ENCODE assay signal across 19 cellular contexts in the genomic region with DNA sequence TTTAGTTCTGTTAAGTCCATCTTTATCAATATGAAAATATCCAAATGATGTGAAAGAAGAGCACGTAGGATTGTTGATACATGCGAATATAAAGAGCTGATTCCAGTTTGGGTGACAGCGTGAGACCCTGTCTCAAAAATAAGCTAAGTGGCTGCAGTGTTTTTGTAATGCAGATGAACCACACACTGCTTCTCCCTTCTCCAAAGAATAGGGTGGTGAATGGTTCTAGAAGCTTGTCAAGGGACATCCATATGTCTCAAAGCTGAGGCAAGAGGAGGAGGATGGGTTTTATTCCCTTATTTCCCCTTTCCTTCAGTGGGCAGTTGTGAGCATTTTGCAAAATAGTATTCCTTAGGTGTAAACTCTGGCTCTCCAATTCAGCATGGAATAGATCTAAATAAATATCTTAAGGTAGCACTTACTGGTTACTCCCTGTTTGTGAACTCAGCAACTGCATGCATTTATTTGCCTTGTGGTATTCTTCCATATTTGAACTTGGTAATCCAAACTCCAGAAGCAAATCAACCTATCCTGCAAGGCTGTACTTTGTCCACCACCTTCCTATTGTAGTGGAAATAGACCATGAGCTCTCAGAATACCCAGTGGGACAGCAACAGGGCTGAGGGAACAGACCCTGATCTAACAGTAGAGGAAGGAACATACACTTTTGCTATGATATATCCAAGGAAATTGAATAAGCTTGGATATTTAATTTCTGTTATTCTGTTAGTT. TPM values are rescaled to one million over a fixed set of nuclear protein-coding genes. Genes with fewer than 3 reads are reported as not detected.
A peak's percentile ranks its signal among the peaks of the same experiment; 100 is the strongest.
DNase-seq lines count a peak whose midpoint lies in the region; ATAC-seq, FAIRE-seq and TF ChIP-seq lines count a peak whose summit lies in the region.
"Had no signal": no experiment of that assay in that cellular context is flagged by ENCODE, and none has a peak within 500 bp of the region (broad histone marks: within the 10 kb centered on the region; RNA-seq: fewer than 3 reads in every experiment).

No MANE protein-coding gene starts in this region.

- H3K4me1 Mint-ChIP-seq in natural killer cell (peaks cover 21 to 24% of the 10 kb centered on the region in 2 donors), WTC11 (peaks cover 17% of the 10 kb centered on the region)
- peaks cover 0 to 21% of the 10 kb centered on the region in 2 donors for H3K4me1 Mint-ChIP-seq in natural killer cell treated with Interleukin-12 subunit alpha and Interleukin-12 subunit beta and Interleukin-15 and Interleukin-18, amount 100 ng/mL, for 72 hours (ENCODE audit: low read depth in 2 of 2)

- H3K9me3 Mint-ChIP-seq in natural killer cell (no peaks in the 10 kb centered on the region), WTC11 (no peaks in the 10 kb centered on the region)
- peaks cover 4% of the 10 kb centered on the region for H3K9me3 Mint-ChIP-seq in natural killer cell treated with Interleukin-12 subunit alpha and Interleukin-12 subunit beta and Interleukin-15 and Interleukin-18, amount 100 ng/mL, for 72 hours
- H3K9me3 Mint-ChIP-seq: CD4-positive, alpha-beta memory T cell; HFFc6 had no signal

- intact Hi-C loops in natural killer cell (cut with micrococcal nuclease): no loop called here

- peaks cover 42% of the 10 kb centered on the region for H3K36me3 Mint-ChIP-seq in natural killer cell
- H3K36me3 Mint-ChIP-seq in natural killer cell treated with Interleukin-12 subunit alpha and Interleukin-12 subunit beta and Interleukin-15 and Interleukin-18, amount 100 ng/mL, for 72 hours: peaks cover 41% of the 10 kb centered on the region
- H3K36me3 Mint-ChIP-seq in WTC11: peaks cover 62% of the 10 kb centered on the region

- H3K36me3 ChIP-seq in iPS-18a (ENCODE audit: control insufficient read depth, low read depth, low read length): peaks cover 87% of the 10 kb centered on the region

- H3K4me3 ChIP-seq in iPS-18a (ENCODE audit: low read length): no peak overlapping the region
- H3K4me3 ChIP-seq: GM12878 had no signal

- H3K27me3 ChIP-seq in iPS-18a (ENCODE audit: control insufficient read depth, insufficient read depth, low read length): no peaks in the 10 kb centered on the region
- H3K27me3 ChIP-seq: BE2C had no signal

- POLR2A ChIA-PET in WTC11 (lab: Charles Lee): no interaction called here

- H3K9ac ChIP-seq in iPS-18a (ENCODE audit: low read length): no peak overlapping the region

- no peaks in the 10 kb centered on the region for H3K9me3 ChIP-seq in iPS-18a (ENCODE audit: control insufficient read depth, low read depth, low read length)
- H3K9me3 ChIP-seq: BE2C had no signal

- no peak for FAIRE-seq in HTR-8/SVneo (lab: Jason Lieb, UNC)
- FAIRE-seq: GM12878 had no signal

- ATAC-seq in natural killer cell: no peak
- no peak for ATAC-seq in natural killer cell treated with Interleukin-12 subunit alpha and Interleukin-12 subunit beta and Interleukin-15 and Interleukin-18, amount 100 ng/mL, for 72 hours
- ATAC-seq in WTC11: peak; percentile 78
- ATAC-seq: GM12878 had no signal

- TF ChIP-seq CTCF in natural killer cell (IDR thresholded peaks at IDR 0.05): no peak
- no peak for TF ChIP-seq CTCF in WTC11 (IDR thresholded peaks at IDR 0.05)

- H3K27ac ChIP-seq in iPS-18a (ENCODE audit: low read length): peak overlapping the region; percentile 4
- H3K27ac ChIP-seq: C4-2B had no signal

- H3K27ac Mint-ChIP-seq in natural killer cell (peak overlapping the region; percentile 44 to 60), WTC11 (peak overlapping the region; percentile 44)
- no peak overlapping the region for H3K27ac Mint-ChIP-seq in natural killer cell treated with Interleukin-12 subunit alpha and Interleukin-12 subunit beta and Interleukin-15 and Interleukin-18, amount 100 ng/mL, for 72 hours
- H3K27ac Mint-ChIP-seq: HFFc6 had no signal

- DNase-seq in natural killer cell (no peak), WTC11 (ENCODE audit: low spot score) (no peak), HTR-8/SVneo (ENCODE audit: insufficient read length, low spot score) (no peak), hippocampal formation (lab: John Stamatoyannopoulos, UW) (no peak)
- DNase-seq in natural killer cell treated with Interleukin-12 subunit alpha and Interleukin-12 subunit beta and Interleukin-15 and Interleukin-18, amount 100 ng/mL, for 72 hours (ENCODE audit: low spot score): no peak
- DNase-seq in stimulated activated CD4-positive, alpha-beta T cell treated with anti-CD3 and anti-CD28 coated beads, Interleukin-4, amount 100 ng/mL, for 24 hours: no peak
- DNase-seq: BE2C; CD4-positive, alpha-beta memory T cell; DMS79; GOT3; HCEC 1CT; HFFc6; IMR-90; KBM-7 had no signal

- H3K27me3 Mint-ChIP-seq in natural killer cell (ENCODE audit: low read depth in 2 of 2): no peaks in the 10 kb centered on the region
- H3K27me3 Mint-ChIP-seq in natural killer cell treated with Interleukin-12 subunit alpha and Interleukin-12 subunit beta and Interleukin-15 and Interleukin-18, amount 100 ng/mL, for 72 hours: no peaks in the 10 kb centered on the region
- H3K27me3 Mint-ChIP-seq in WTC11 (ENCODE audit: low read depth): no peaks in the 10 kb centered on the region
- H3K27me3 Mint-ChIP-seq: CD4-positive, alpha-beta memory T cell had no signal

- H3K4me3 Mint-ChIP-seq in natural killer cell: no peak overlapping the region
- H3K4me3 Mint-ChIP-seq in natural killer cell treated with Interleukin-12 subunit alpha and Interleukin-12 subunit beta and Interleukin-15 and Interleukin-18, amount 100 ng/mL, for 72 hours: no peak overlapping the region
- peak overlapping the region; percentile 1; the same call in 1 of the 2 replicates for H3K4me3 Mint-ChIP-seq in WTC11
- H3K4me3 Mint-ChIP-seq: CD4-positive, alpha-beta memory T cell; HFFc6 had no signal

- CTCF ChIA-PET in WTC11 (lab: Charles Lee): interaction anchor here (0.6 to 2.3 kb wide), 3 partner anchors 11 to 203 kb away, joined by 3 to 13 read pairs (median 4); no protein-coding TSS in a partner anchor

- H3K4me1 ChIP-seq in iPS-18a (ENCODE audit: control insufficient read depth, low read depth, low read length): peaks cover 10% of the 10 kb centered on the region

TF ChIP-seq in WTC11, 78 proteins besides CTCF, POLR2A, EP300 and RAD21:
- TF ChIP-seq CREM (CRISPR knock-in tag; IDR thresholded peaks at IDR 0.05): no peak

RNA-seq across cellular contexts. Expression of a gene that starts 38.0 kb away (rescaled TPM):
- total RNA-seq in natural killer cell (10 to 100 TPM; 52.9 to 61.8 (median 57.4) TPM), WTC11 (2021) (100 to 118 TPM (median 101 TPM) in 3 replicates)
- 10 to 100 TPM; 62.1 to 68.6 TPM for total RNA-seq in natural killer cell treated with Interleukin-12 subunit alpha and Interleukin-12 subunit beta and Interleukin-15 and Interleukin-18, amount 100 ng/mL, for 72 hours

RNA-seq across cellular contexts. Expression of a gene that starts 56.2 kb away (rescaled TPM):
- total RNA-seq in natural killer cell: not detected
- total RNA-seq in natural killer cell treated with Interleukin-12 subunit alpha and Interleukin-12 subunit beta and Interleukin-15 and Interleukin-18, amount 100 ng/mL, for 72 hours: not detected
- total RNA-seq in WTC11 (2021): 0.07 to 0.11 TPM in 2 of 3 replicates, not detected in the other
- total RNA-seq: A172; CD4-positive, alpha-beta memory T cell; G401; GM12878; HFFc6; IMR-90 had no signal

Comparison
In these comparisons a context has a peak if more than half of its experiments do, and no peak if none do; other contexts are left out.
1. H3K27ac Mint-ChIP-seq: peak in natural killer cell (2 of 2) and WTC11 (single experiment); none in natural killer cell treated with Interleukin-12 subunit alpha and Interleukin-12 subunit beta and Interleukin-15 and Interleukin-18, amount 100 ng/mL, for 72 hours (0 of 2).